8 cellular contexts compared by ENCODE assay signal in genomic region chr21:43718872-43719747, GRCh38. TPM values are rescaled to one million over a fixed set of nuclear protein-coding genes. Genes with fewer than 3 reads are reported as not detected.
DNase-seq lines count a peak whose midpoint lies in the region; ATAC-seq and TF ChIP-seq lines count a peak whose summit lies in the region.

Gene PDXK (plus strand): TSS chr21:43719129. CDS start chr21:43719295, 166 bp downstream.

- intact Hi-C loops in heart left ventricle (cut with DNase I), result loop anchor here in 1 of 10 donors (5.0 kb wide), 1 partner anchor 58 kb away; the partner anchor contains the start of gene CSTB
- intact Hi-C loops in posterior cingulate gyrus (cut with DNase I), result no loop called here
- intact Hi-C loops in transverse colon (cut with DNase I; ENCODE audit: low total_unique reads), result no loop called here

- in situ Hi-C loops in transverse colon (cut with MboI; ENCODE audit: low pct_ligation_motif_present in 1 of 4, low pct_unique_long_range_greater_than_20kb in 1 of 4, low sequenced_read_pairs in 3 of 4), result no loop called here

- peaks cover 2% of the 10 kb centered on the region for H3K36me3 ChIP-seq in H7 (replicated peaks; ENCODE audit: control insufficient read depth, insufficient read depth, low read length)
- H3K36me3 ChIP-seq in MG63, result peaks cover 21% of the 10 kb centered on the region
- peaks cover 13% of the 10 kb centered on the region for H3K36me3 ChIP-seq in adipocyte (ENCODE audit: control insufficient read depth, insufficient read depth, low read length, severe bottlenecking)
- H3K36me3 ChIP-seq in heart left ventricle, result peaks cover 0 to 10% (median under 1%) of the 10 kb centered on the region in 9 donors
- H3K36me3 ChIP-seq in transverse colon, result no peaks in the 10 kb centered on the region

- H3K9me3 ChIP-seq in MG63 (no peaks in the 10 kb centered on the region), adipocyte (ENCODE audit: control insufficient read depth, low read length) (no peaks in the 10 kb centered on the region), heart left ventricle (no peaks in the 10 kb centered on the region), transverse colon (no peaks in the 10 kb centered on the region)

- peak in 2 of 12 donors; percentile 25 to 32 for TF ChIP-seq CTCF in heart left ventricle (IDR thresholded peaks at IDR 0.05)
- TF ChIP-seq CTCF in transverse colon (IDR thresholded peaks at IDR 0.05), result no peak

- TF ChIP-seq EP300 in transverse colon (IDR thresholded peaks at IDR 0.05; ENCODE audit: low read depth), result no peak

- H3K27ac ChIP-seq in heart left ventricle (peak within 1 kb of the TSS; percentile 14 to 93 (median 80)), transverse colon (peak within 1 kb of the TSS; percentile 87 to 93 (median 92))

- peak in 1 of 2 donors; percentile 81 for TF ChIP-seq POLR2A in heart left ventricle (IDR thresholded peaks at IDR 0.05)
- peak; percentile 83 for TF ChIP-seq POLR2A in transverse colon (IDR thresholded peaks at IDR 0.05)

- peak within 1 kb of the TSS; percentile 92 for H3K4me3 ChIP-seq in GM08714 (ENCODE audit: low read length)
- peak within 1 kb of the TSS; percentile 96 for H3K4me3 ChIP-seq in H7 (ENCODE audit: insufficient read depth, low read depth, low read length)
- peak within 1 kb of the TSS; percentile 98 for H3K4me3 ChIP-seq in MG63
- peak within 1 kb of the TSS; percentile 97 for H3K4me3 ChIP-seq in adipocyte (ENCODE audit: low read length)
- peak within 1 kb of the TSS; percentile 71 to 100 (median 96) for H3K4me3 ChIP-seq in heart left ventricle
- H3K4me3 ChIP-seq in transverse colon, result peak within 1 kb of the TSS; percentile 68 to 87 (median 78)

- H3K9ac ChIP-seq in adipocyte (ENCODE audit: low read length), result peak within 1 kb of the TSS; percentile 96

- WGBS in heart left ventricle, 4 donors, result 0 to 1% (median 0%) methylated on average over 29 to 117 of the region's 117 CpGs
- 0% methylated on average over 92 of the region's 117 CpGs; no CpG with 5 or more reads in 1 of the 2 donors for WGBS in transverse colon (ENCODE audit: low coverage in 1 of 2), 2 donors

- peak; percentile 78 to 94 (median 92) for ATAC-seq in heart left ventricle

- H3K27me3 ChIP-seq in H7 (ENCODE audit: control insufficient read depth, insufficient read depth, low read length) (peaks cover 6% of the 10 kb centered on the region), MG63 (no peaks in the 10 kb centered on the region), adipocyte (replicated peaks; ENCODE audit: control insufficient read depth, insufficient read depth, low read length) (no peaks in the 10 kb centered on the region), heart left ventricle (no peaks in the 10 kb centered on the region), transverse colon (no peaks in the 10 kb centered on the region)

- DNase-seq in H7 (peak; percentile 98), MG63 (peak; percentile 83), SW480 (ENCODE audit: low spot score) (peak; percentile 78), adipocyte (ENCODE audit: low read depth) (peak; percentile 96), heart left ventricle (peak; percentile 86 to 95 (median 90)), posterior cingulate gyrus (peak; percentile 75 to 98 (median 88)), transverse colon (peak; percentile 93)

- H3K4me1 ChIP-seq in adipocyte (ENCODE audit: control insufficient read depth, insufficient read depth, low read length) (peaks cover 22% of the 10 kb centered on the region), heart left ventricle (peaks cover 0 to 36% (median 27%) of the 10 kb centered on the region in 12 donors), transverse colon (peaks cover 18 to 39% (median 25%) of the 10 kb centered on the region in 4 donors)

RNA-seq across cellular contexts. Expression of gene PDXK, which starts in this region (rescaled TPM):
- total RNA-seq in H7 (2014; rRNA removed; shearing (Covaris generic)), result 64.3 and 68.7 TPM in 2 replicates
- total RNA-seq in MG63 (2014; rRNA removed; shearing (Covaris generic); ENCODE audit: low replicate concordance), result 49.1 and 119 TPM in 2 replicates
- total RNA-seq in heart left ventricle (100 to 1,000 TPM in 1 of 9 donors, 10 to 100 TPM in 8; 46.5 to 105 (median 79.7) TPM), transverse colon (100 to 1,000 TPM in 2 of 4 donors, 10 to 100 TPM in 2; 85.8 to 117 (median 103) TPM)
- polyA plus RNA-seq in heart left ventricle, result 10 to 100 TPM; 48.0 to 94.5 TPM

Comparison
In these comparisons a context has a peak if more than half of its experiments do, and no peak if none do; other contexts are left out.
1. Peak in every context shown above with its lines: DNase-seq, ATAC-seq, H3K4me3 ChIP-seq and H3K27ac ChIP-seq.